24 cellular contexts compared by ENCODE assay signal in genomic region chr12:101581190-101581589, GRCh38. TPM values are rescaled to one million over a fixed set of nuclear protein-coding genes. Genes with fewer than 3 reads are reported as not detected.
"Had no signal": no experiment of that assay in that cellular context is flagged by ENCODE, and none has a peak within 500 bp of the region (broad histone marks: within the 10 kb centered on the region; RNA-seq: fewer than 3 reads in every experiment).

No MANE protein-coding gene starts in this region.

- H3K4me1 Mint-ChIP-seq: activated B cell treated with CpG ODN at 0.5 μM for 24 hours; activated CD4-positive, alpha-beta memory T cell treated with anti-CD3 and anti-CD28 coated beads, Interleukin-2, amount 10 ng/mL, durations not matched to agents 7 days and 5 days; activated naive CD4-positive, alpha-beta T cell treated with anti-CD3 and anti-CD28 coated beads, Interleukin-2, amount 10 ng/mL, durations not matched to agents 7 days and 5 days; activated naive CD8-positive, alpha-beta T cell treated with anti-CD3 and anti-CD28 coated beads for 36 hours; activated T-helper 17 cell treated with anti-CD3 and anti-CD28 coated beads, Interleukin-2, amount 50 U/mL, for 72 hours had no signal

- DNase-seq: activated B cell treated with CpG ODN at 0.5 μM for 24 hours; activated CD4-positive, alpha-beta memory T cell treated with anti-CD3 and anti-CD28 coated beads, Interleukin-2, amount 10 ng/mL, durations not matched to agents 7 days and 5 days; activated CD4-positive, alpha-beta T cell treated with anti-CD3 and anti-CD28 coated beads for 1 hour; activated CD4-positive, alpha-beta T cell treated with anti-CD3 and anti-CD28 coated beads, Interleukin-2, amount 50 U/mL, for 1 hour; activated gamma-delta T cell treated with Interleukin-2 at 50 U/mL for 16 hours; activated naive CD4-positive, alpha-beta T cell treated with anti-CD3 and anti-CD28 coated beads, Interleukin-2, amount 10 ng/mL, durations not matched to agents 7 days and 5 days; activated naive CD8-positive, alpha-beta T cell treated with anti-CD3 and anti-CD28 coated beads for 36 hours; activated T-cell treated with anti-CD3 and anti-CD28 coated beads for 4 hours; activated T-cell treated with anti-CD3 and anti-CD28 coated beads, Interleukin-2, amount 50 U/mL, for 48 hours; cerebellar nuclear complex; Karpas-422; MM.1S; NCI-H146; NCI-H187 treated with DMSO at 0.1 percent for 48 hours; NCI-H2081 treated with DMSO at 0.1 percent for 48 hours; NCI-H446; NCI-H524; PC-3; SHP77 had no signal

- H3K4me3 ChIP-seq: SJSA1 had no signal

- H3K27ac ChIP-seq: SJSA1 had no signal

- H3K27me3 Mint-ChIP-seq: activated naive CD4-positive, alpha-beta T cell treated with anti-CD3 and anti-CD28 coated beads, Interleukin-2, amount 10 ng/mL, durations not matched to agents 7 days and 5 days had no signal

- H3K4me3 Mint-ChIP-seq: activated B cell treated with CpG ODN at 0.5 μM for 24 hours; activated CD4-positive, alpha-beta memory T cell treated with anti-CD3 and anti-CD28 coated beads, Interleukin-2, amount 10 ng/mL, durations not matched to agents 7 days and 5 days; activated naive CD4-positive, alpha-beta T cell treated with anti-CD3 and anti-CD28 coated beads, Interleukin-2, amount 10 ng/mL, durations not matched to agents 7 days and 5 days; activated naive CD8-positive, alpha-beta T cell treated with anti-CD3 and anti-CD28 coated beads for 36 hours; activated T-helper 17 cell treated with anti-CD3 and anti-CD28 coated beads, Interleukin-2, amount 50 U/mL, for 72 hours; T-helper 1 cell treated with Interleukin-12 subunit alpha and Interleukin-12 subunit beta and Interleukin-4 antibody, amounts not matched to agents 30 μg/mL and 1 μg/mL, for 36 hours had no signal

- H3K27ac Mint-ChIP-seq: activated B cell treated with CpG ODN at 0.5 μM for 24 hours; activated CD4-positive, alpha-beta memory T cell treated with anti-CD3 and anti-CD28 coated beads, Interleukin-2, amount 10 ng/mL, durations not matched to agents 7 days and 5 days; activated naive CD4-positive, alpha-beta T cell treated with anti-CD3 and anti-CD28 coated beads, Interleukin-2, amount 10 ng/mL, durations not matched to agents 7 days and 5 days; activated naive CD8-positive, alpha-beta T cell treated with anti-CD3 and anti-CD28 coated beads for 36 hours; activated T-helper 17 cell treated with anti-CD3 and anti-CD28 coated beads, Interleukin-2, amount 50 U/mL, for 72 hours; T-helper 1 cell treated with Interleukin-12 subunit alpha and Interleukin-12 subunit beta and Interleukin-4 antibody, amounts not matched to agents 30 μg/mL and 1 μg/mL, for 36 hours had no signal

- H3K36me3 Mint-ChIP-seq: activated naive CD4-positive, alpha-beta T cell treated with anti-CD3 and anti-CD28 coated beads, Interleukin-2, amount 10 ng/mL, durations not matched to agents 7 days and 5 days; activated naive CD8-positive, alpha-beta T cell treated with anti-CD3 and anti-CD28 coated beads for 36 hours had no signal

- FAIRE-seq: RCC 7860 had no signal

- H3K27me3 ChIP-seq: SJSA1 had no signal

- H3K9me3 ChIP-seq: SJSA1 had no signal

- H3K36me3 ChIP-seq: SJSA1 had no signal

- H3K9me3 Mint-ChIP-seq: activated B cell treated with CpG ODN at 0.5 μM for 24 hours; activated CD4-positive, alpha-beta memory T cell treated with anti-CD3 and anti-CD28 coated beads, Interleukin-2, amount 10 ng/mL, durations not matched to agents 7 days and 5 days; activated naive CD4-positive, alpha-beta T cell treated with anti-CD3 and anti-CD28 coated beads, Interleukin-2, amount 10 ng/mL, durations not matched to agents 7 days and 5 days; activated naive CD8-positive, alpha-beta T cell treated with anti-CD3 and anti-CD28 coated beads for 36 hours; T-helper 1 cell treated with Interleukin-12 subunit alpha and Interleukin-12 subunit beta and Interleukin-4 antibody, amounts not matched to agents 30 μg/mL and 1 μg/mL, for 36 hours had no signal

- H3K4me1 ChIP-seq: SJSA1 had no signal

RNA-seq across cellular contexts. Expression of gene MYBPC1, which starts 13.6 kb away (rescaled TPM):
- total RNA-seq: activated B cell treated with CpG ODN at 0.5 μM for 24 hours; activated CD4-positive, alpha-beta memory T cell treated with anti-CD3 and anti-CD28 coated beads, Interleukin-2, amount 10 ng/mL, durations not matched to agents 7 days and 5 days; activated CD8-positive, alpha-beta memory T cell treated with anti-CD3 and anti-CD28 coated beads for 36 hours; activated naive CD8-positive, alpha-beta T cell treated with anti-CD3 and anti-CD28 coated beads for 36 hours; activated T-helper 17 cell treated with anti-CD3 and anti-CD28 coated beads, Interleukin-2, amount 50 U/mL, for 72 hours; PC-3; SJSA1 had no signal
